In the genomic region with DNA sequence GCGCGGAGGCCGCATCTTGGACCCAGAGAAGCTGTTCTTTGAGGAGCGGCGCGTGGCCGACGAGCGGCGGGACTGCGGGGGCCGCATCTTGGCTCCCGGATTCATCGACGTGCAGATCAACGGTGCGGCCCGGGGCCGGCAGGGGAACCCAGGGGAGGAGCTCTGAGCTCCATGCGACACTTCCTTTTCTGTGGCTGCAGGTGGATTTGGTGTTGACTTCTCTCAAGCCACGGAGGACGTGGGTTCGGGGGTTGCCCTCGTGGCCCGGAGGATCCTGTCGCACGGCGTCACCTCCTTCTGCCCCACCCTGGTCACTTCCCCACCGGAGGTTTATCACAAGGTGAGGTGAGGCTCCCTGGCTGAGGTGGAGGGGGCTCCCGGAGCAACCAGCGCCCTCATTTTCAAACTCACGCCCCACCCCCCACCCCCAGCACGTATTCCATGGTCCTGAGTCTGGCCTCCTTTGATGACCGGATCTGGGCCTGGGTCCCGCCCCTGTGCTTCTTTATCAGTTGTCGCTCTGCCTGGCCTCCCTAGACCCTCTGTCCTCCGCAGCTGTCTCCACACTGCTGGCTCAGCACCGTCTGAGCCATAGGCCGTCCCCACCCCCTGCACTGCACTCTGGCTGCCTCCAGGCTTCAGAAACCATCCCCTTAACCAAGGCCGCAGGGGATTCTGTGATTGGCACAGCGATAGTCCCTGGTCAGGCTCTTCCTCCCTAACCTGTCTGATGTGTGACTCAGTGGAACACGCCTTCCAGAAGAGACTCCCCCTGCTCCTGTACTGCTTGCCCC, we compare ENCODE assay signal across 2 cellular contexts.
TF ChIP-seq lines count a peak whose summit lies in the region.

No MANE protein-coding gene starts in this region.

TF ChIP-seq in SK-N-SH, 30 proteins besides CTCF, POLR2A, EP300 and RAD21:
- TF ChIP-seq CHD2 (IDR thresholded peaks at IDR 0.05; ENCODE audit: low read length, partially characterized antibody) (no peak), YY1 (IDR thresholded peaks at IDR 0.05; ENCODE audit: low read depth) (no peak), TAF1 (IDR thresholded peaks at IDR 0.05; ENCODE audit: borderline replicate concordance, low read depth, low read length) (no peak), SIN3A (IDR thresholded peaks at IDR 0.05; ENCODE audit: borderline replicate concordance, low read depth, low read length) (no peak), FOXM1 (IDR thresholded peaks at IDR 0.05; ENCODE audit: low read depth) (no peak), FOSL2 (IDR thresholded peaks at IDR 0.05; ENCODE audit: borderline replicate concordance, low read depth) (no peak), TCF12 (IDR thresholded peaks at IDR 0.05) (no peak), RFX5 (IDR thresholded peaks at IDR 0.05; ENCODE audit: low read length) (no peak), EZH2phosphoT487 (IDR thresholded peaks at IDR 0.05; ENCODE audit: borderline replicate concordance, low read depth) (no peak), POLR2AphosphoS5 (IDR thresholded peaks at IDR 0.05; ENCODE audit: low read depth, low read length) (no peak), GABPA (IDR thresholded peaks at IDR 0.05; ENCODE audit: low read depth) (no peak), RXRA (IDR thresholded peaks at IDR 0.05; ENCODE audit: borderline replicate concordance, low read depth) (no peak)
- TF ChIP-seq, protein P1, sequence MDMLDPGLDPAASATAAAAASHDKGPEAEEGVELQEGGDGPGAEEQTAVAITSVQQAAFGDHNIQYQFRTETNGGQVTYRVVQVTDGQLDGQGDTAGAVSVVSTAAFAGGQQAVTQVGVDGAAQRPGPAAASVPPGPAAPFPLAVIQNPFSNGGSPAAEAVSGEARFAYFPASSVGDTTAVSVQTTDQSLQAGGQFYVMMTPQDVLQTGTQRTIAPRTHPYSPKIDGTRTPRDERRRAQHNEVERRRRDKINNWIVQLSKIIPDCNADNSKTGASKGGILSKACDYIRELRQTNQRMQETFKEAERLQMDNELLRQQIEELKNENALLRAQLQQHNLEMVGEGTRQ (IDR thresholded peaks at IDR 0.05; ENCODE audit: borderline replicate concordance, low read depth, low read length), result no peak
TF ChIP-seq in SK-N-SH: peak in this region for 0.

TF ChIP-seq in GM12878, 131 proteins besides CTCF, POLR2A, EP300 and RAD21:
- no peak for TF ChIP-seq NFIC (IDR thresholded peaks at IDR 0.05; ENCODE audit: low read depth, low read length)
- no peak for TF ChIP-seq CBX5 (IDR thresholded peaks at IDR 0.05; ENCODE audit: low read depth)
- no peak for TF ChIP-seq STAT3 (IDR thresholded peaks at IDR 0.05; ENCODE audit: low read depth, low read length)
- TF ChIP-seq, protein P2, sequence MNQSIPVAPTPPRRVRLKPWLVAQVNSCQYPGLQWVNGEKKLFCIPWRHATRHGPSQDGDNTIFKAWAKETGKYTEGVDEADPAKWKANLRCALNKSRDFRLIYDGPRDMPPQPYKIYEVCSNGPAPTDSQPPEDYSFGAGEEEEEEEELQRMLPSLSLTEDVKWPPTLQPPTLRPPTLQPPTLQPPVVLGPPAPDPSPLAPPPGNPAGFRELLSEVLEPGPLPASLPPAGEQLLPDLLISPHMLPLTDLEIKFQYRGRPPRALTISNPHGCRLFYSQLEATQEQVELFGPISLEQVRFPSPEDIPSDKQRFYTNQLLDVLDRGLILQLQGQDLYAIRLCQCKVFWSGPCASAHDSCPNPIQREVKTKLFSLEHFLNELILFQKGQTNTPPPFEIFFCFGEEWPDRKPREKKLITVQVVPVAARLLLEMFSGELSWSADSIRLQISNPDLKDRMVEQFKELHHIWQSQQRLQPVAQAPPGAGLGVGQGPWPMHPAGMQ (IDR thresholded peaks at IDR 0.05; ENCODE audit: borderline replicate concordance), result no peak
- peak; percentile 0; the same call in 1 of the 2 replicates for TF ChIP-seq POLR2AphosphoS5 (IDR thresholded peaks at IDR 0.05; ENCODE audit: low read length)
- TF ChIP-seq, protein P3, sequence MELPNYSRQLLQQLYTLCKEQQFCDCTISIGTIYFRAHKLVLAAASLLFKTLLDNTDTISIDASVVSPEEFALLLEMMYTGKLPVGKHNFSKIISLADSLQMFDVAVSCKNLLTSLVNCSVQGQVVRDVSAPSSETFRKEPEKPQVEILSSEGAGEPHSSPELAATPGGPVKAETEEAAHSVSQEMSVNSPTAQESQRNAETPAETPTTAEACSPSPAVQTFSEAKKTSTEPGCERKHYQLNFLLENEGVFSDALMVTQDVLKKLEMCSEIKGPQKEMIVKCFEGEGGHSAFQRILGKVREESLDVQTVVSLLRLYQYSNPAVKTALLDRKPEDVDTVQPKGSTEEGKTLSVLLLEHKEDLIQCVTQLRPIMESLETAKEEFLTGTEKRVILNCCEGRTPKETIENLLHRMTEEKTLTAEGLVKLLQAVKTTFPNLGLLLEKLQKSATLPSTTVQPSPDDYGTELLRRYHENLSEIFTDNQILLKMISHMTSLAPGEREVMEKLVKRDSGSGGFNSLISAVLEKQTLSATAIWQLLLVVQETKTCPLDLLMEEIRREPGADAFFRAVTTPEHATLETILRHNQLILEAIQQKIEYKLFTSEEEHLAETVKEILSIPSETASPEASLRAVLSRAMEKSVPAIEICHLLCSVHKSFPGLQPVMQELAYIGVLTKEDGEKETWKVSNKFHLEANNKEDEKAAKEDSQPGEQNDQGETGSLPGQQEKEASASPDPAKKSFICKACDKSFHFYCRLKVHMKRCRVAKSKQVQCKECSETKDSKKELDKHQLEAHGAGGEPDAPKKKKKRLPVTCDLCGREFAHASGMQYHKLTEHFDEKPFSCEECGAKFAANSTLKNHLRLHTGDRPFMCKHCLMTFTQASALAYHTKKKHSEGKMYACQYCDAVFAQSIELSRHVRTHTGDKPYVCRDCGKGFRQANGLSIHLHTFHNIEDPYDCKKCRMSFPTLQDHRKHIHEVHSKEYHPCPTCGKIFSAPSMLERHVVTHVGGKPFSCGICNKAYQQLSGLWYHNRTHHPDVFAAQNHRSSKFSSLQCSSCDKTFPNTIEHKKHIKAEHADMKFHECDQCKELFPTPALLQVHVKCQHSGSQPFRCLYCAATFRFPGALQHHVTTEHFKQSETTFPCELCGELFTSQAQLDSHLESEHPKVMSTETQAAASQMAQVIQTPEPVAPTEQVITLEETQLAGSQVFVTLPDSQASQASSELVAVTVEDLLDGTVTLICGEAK (IDR thresholded peaks at IDR 0.05; ENCODE audit: borderline replicate concordance), result no peak
- TF ChIP-seq PAX5 (IDR thresholded peaks at IDR 0.05; ENCODE audit: borderline replicate concordance, low read depth, low read length), result peak; percentile 20; the same call in 1 of the 2 replicates
- no peak for TF ChIP-seq BHLHE40 (IDR thresholded peaks at IDR 0.05; ENCODE audit: borderline replicate concordance in 1 of 2, low read depth in 2 of 2, low read length in 1 of 2)
- no peak for TF ChIP-seq MTA3 (IDR thresholded peaks at IDR 0.05; ENCODE audit: borderline replicate concordance, low read length)
- TF ChIP-seq CBX3 (IDR thresholded peaks at IDR 0.05; ENCODE audit: borderline replicate concordance, low read depth), result no peak
- 0 out of 2 replicates have a peak, but pooled peaks have one; percentile 2 for TF ChIP-seq SMC3 (IDR thresholded peaks at IDR 0.05; ENCODE audit: borderline replicate concordance, low read length)
- no peak for TF ChIP-seq NBN (IDR thresholded peaks at IDR 0.05)
- TF ChIP-seq HDAC6 (IDR thresholded peaks at IDR 0.05; ENCODE audit: unreplicated experiment), result no peak
- no peak for TF ChIP-seq ASH2L (IDR thresholded peaks at IDR 0.05; ENCODE audit: borderline replicate concordance, low read depth)
- TF ChIP-seq SPI1 (IDR thresholded peaks at IDR 0.05; ENCODE audit: borderline replicate concordance, insufficient read depth, low read depth, low read length), result peak; percentile 64; the same call in 1 of the 2 replicates
- TF ChIP-seq TAF1 (IDR thresholded peaks at IDR 0.05; ENCODE audit: borderline replicate concordance, low read depth, low read length), result 0 out of 2 replicates have a peak, but pooled peaks have one; percentile 27
- no peak for TF ChIP-seq MEF2B (IDR thresholded peaks at IDR 0.05; ENCODE audit: partially characterized antibody, poor library complexity, severe bottlenecking)
- 0 out of 2 replicates have a peak, but pooled peaks have one; percentile 8 for TF ChIP-seq NR2F1 (conservative IDR thresholded peaks at IDR 0.05)
